In genomic region chr10:5968681-5969453, GRCh38 we compare ENCODE assay signal across 20 cellular contexts. TPM values are rescaled to one million over a fixed set of nuclear protein-coding genes. Genes with fewer than 3 reads are reported as not detected.
DNase-seq lines count a peak whose midpoint lies in the region; ATAC-seq, FAIRE-seq and TF ChIP-seq lines count a peak whose summit lies in the region.
"Had no signal": no experiment of that assay in that cellular context is flagged by ENCODE, and none has a peak within 500 bp of the region (broad histone marks: within the 10 kb centered on the region; RNA-seq: fewer than 3 reads in every experiment).

No MANE protein-coding gene starts in this region.

- peak; percentile 80 for FAIRE-seq in frontal cortex (lab: Jason Lieb, UNC)

- H3K27ac ChIP-seq in CD4-positive, CD25-positive, alpha-beta regulatory T cell (ENCODE audit: insufficient read depth, low read length, poor library complexity, severe bottlenecking): no peak overlapping the region
- H3K27ac ChIP-seq: WERI-Rb-1 had no signal

- H3K27me3 Mint-ChIP-seq in CD4-positive, CD25-positive, alpha-beta regulatory T cell: no peaks in the 10 kb centered on the region
- peaks cover 2% of the 10 kb centered on the region for H3K27me3 Mint-ChIP-seq in endothelial cell (ENCODE audit: unreplicated experiment)
- H3K27me3 Mint-ChIP-seq: activated naive CD8-positive, alpha-beta T cell treated with anti-CD3 and anti-CD28 coated beads, Interleukin-2, amount 10 ng/mL, durations not matched to agents 7 days and 5 days; T-cell had no signal

- H3K27ac Mint-ChIP-seq in CD4-positive, CD25-positive, alpha-beta regulatory T cell: peak overlapping the region; percentile 8 to 65 (median 56)
- H3K27ac Mint-ChIP-seq in endothelial cell (ENCODE audit: unreplicated experiment): no peak overlapping the region
- H3K27ac Mint-ChIP-seq: activated naive CD8-positive, alpha-beta T cell treated with anti-CD3 and anti-CD28 coated beads, Interleukin-2, amount 10 ng/mL, durations not matched to agents 7 days and 5 days; activated T-helper 2 cell treated with anti-CD3 and anti-CD28 coated beads, Interferon-gamma antibody, Interleukin-2, Interleukin-4, amounts not matched to agents 10 μg/mL and 5 μg/mL and 100 μg/mL, durations not matched to agents 14 hours and 24 hours and 36 hours; brain; immature natural killer cell; T-cell had no signal

- no peak overlapping the region for H3K4me3 ChIP-seq in CD4-positive, CD25-positive, alpha-beta regulatory T cell (ENCODE audit: low read depth, low read length)

- no peak for TF ChIP-seq CTCF in endothelial cell (IDR thresholded peaks at IDR 0.05; ENCODE audit: unreplicated experiment)

- H3K36me3 ChIP-seq in CD4-positive, CD25-positive, alpha-beta regulatory T cell (ENCODE audit: control insufficient read depth, insufficient read depth, low read length): peaks cover 24% of the 10 kb centered on the region
- H3K36me3 ChIP-seq: WERI-Rb-1 had no signal

- intact Hi-C loops in posterior vena cava (cut with DNase I): no loop called here

- no peaks in the 10 kb centered on the region for H3K9me3 ChIP-seq in CD4-positive, CD25-positive, alpha-beta regulatory T cell (ENCODE audit: control insufficient read depth in 2 of 2, low read length in 2 of 2)

- no peak for DNase-seq in CD4-positive, CD25-positive, alpha-beta regulatory T cell
- no peak for DNase-seq in HEK293T (ENCODE audit: extremely low spot score)
- no peak for DNase-seq in frontal cortex (ENCODE audit: low spot score in 2 of 2)
- DNase-seq in posterior vena cava (ENCODE audit: low spot score): peak; percentile 63
- DNase-seq in anterior cingulate cortex (lab: John Stamatoyannopoulos, UW): no peak
- DNase-seq in endothelial cell (ENCODE audit: low spot score): no peak
- no peak for DNase-seq in T-helper 2 cell
- DNase-seq: activated naive CD8-positive, alpha-beta T cell treated with anti-CD3 and anti-CD28 coated beads, Interleukin-2, amount 10 ng/mL, durations not matched to agents 7 days and 5 days; cortex of kidney; immature natural killer cell; KG1; mammary epithelial cell; MV-4-11; NCI-H1930; NCI-H446; stimulated activated CD4-positive, alpha-beta T cell treated with anti-CD3 and anti-CD28 coated beads, Interleukin-12 subunit alpha, Interleukin-12 subunit beta, amount 100 ng/mL, for 4 hours; T-cell; WERI-Rb-1 had no signal

- no peak overlapping the region for H3K4me3 Mint-ChIP-seq in CD4-positive, CD25-positive, alpha-beta regulatory T cell
- H3K4me3 Mint-ChIP-seq in endothelial cell (ENCODE audit: unreplicated experiment): no peak overlapping the region
- H3K4me3 Mint-ChIP-seq: activated naive CD8-positive, alpha-beta T cell treated with anti-CD3 and anti-CD28 coated beads, Interleukin-2, amount 10 ng/mL, durations not matched to agents 7 days and 5 days; brain; immature natural killer cell; T-cell had no signal

- ATAC-seq in CD4-positive, CD25-positive, alpha-beta regulatory T cell (ENCODE audit: low read depth in 2 of 2): no peak
- ATAC-seq: T-cell had no signal

- CTCF ChIA-PET in HEK293T (lab: Yijun Ruan, JAX): no interaction called here

- H3K27me3 ChIP-seq in CD4-positive, CD25-positive, alpha-beta regulatory T cell (ENCODE audit: control insufficient read depth, insufficient read depth, low read length): no peaks in the 10 kb centered on the region

- H3K36me3 Mint-ChIP-seq in CD4-positive, CD25-positive, alpha-beta regulatory T cell: peaks cover 13% of the 10 kb centered on the region
- peaks cover 3% of the 10 kb centered on the region for H3K36me3 Mint-ChIP-seq in endothelial cell (ENCODE audit: low read depth, unreplicated experiment)
- H3K36me3 Mint-ChIP-seq: brain had no signal

- H3K4me1 ChIP-seq in CD4-positive, CD25-positive, alpha-beta regulatory T cell (ENCODE audit: control insufficient read depth, insufficient read depth, low read length, poor library complexity, severe bottlenecking): peaks cover 15% of the 10 kb centered on the region

- peaks cover 34 to 47% (median 42%) of the 10 kb centered on the region in 4 donors for H3K4me1 Mint-ChIP-seq in CD4-positive, CD25-positive, alpha-beta regulatory T cell
- H3K4me1 Mint-ChIP-seq in endothelial cell (ENCODE audit: unreplicated experiment): peaks cover 2% of the 10 kb centered on the region

- H3K9me3 Mint-ChIP-seq in CD4-positive, CD25-positive, alpha-beta regulatory T cell: no peaks in the 10 kb centered on the region
- no peaks in the 10 kb centered on the region for H3K9me3 Mint-ChIP-seq in endothelial cell (ENCODE audit: unreplicated experiment)
- H3K9me3 Mint-ChIP-seq: activated naive CD8-positive, alpha-beta T cell treated with anti-CD3 and anti-CD28 coated beads, Interleukin-2, amount 10 ng/mL, durations not matched to agents 7 days and 5 days; activated T-helper 2 cell treated with anti-CD3 and anti-CD28 coated beads, Interferon-gamma antibody, Interleukin-2, Interleukin-4, amounts not matched to agents 10 μg/mL and 5 μg/mL and 100 μg/mL, durations not matched to agents 14 hours and 24 hours and 36 hours; immature natural killer cell; T-cell had no signal

- POLR2A ChIA-PET in HEK293T (lab: Yijun Ruan, JAX): no interaction called here

TF ChIP-seq in HEK293T, 16 proteins besides CTCF, POLR2A, EP300 and RAD21:
- TF ChIP-seq L3MBTL2 (conservative IDR thresholded peaks at IDR 0.05) (peak; percentile 76), ZNF384 (IDR thresholded peaks at IDR 0.05) (no peak), ELF4 (IDR thresholded peaks at IDR 0.05) (no peak)

RNA-seq across cellular contexts. Expression of gene IL15RA, which starts 8.5 kb away (rescaled TPM):
- total RNA-seq in CD4-positive, CD25-positive, alpha-beta regulatory T cell: 17.7 TPM
- 10 to 100 TPM in 1 of 4 donors, 1 to 10 TPM in 3; 9.1 to 13.4 (median 9.5) TPM for polyA plus RNA-seq in CD4-positive, CD25-positive, alpha-beta regulatory T cell
- total RNA-seq in frontal cortex: not detected
- 10 to 100 TPM; 16.9 to 20.9 TPM for total RNA-seq in posterior vena cava
- total RNA-seq in endothelial cell (ENCODE audit: unreplicated experiment): 0.97 TPM
